In the genomic region with DNA sequence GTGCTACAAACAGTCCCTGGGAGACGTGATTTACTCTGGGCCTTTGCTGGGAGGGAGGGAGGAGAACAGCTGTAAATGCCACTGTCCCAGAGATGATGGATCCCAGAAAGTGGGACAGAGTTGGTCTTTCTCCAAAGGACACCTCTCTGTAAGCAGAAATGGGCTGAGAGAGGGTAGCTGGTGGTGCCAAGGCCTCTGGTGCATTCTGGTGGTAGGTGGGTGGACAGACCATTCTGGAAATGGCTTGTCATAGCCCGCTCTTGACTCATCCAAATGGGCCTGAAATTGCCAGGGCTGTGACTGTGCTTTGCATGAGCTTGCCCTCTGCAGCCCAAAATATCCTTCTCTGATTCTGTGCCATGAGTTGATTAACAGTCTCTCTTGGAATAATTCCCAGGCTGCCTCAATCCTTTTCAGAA, we compare ENCODE assay signal across 15 cellular contexts. TPM values are rescaled to one million over a fixed set of nuclear protein-coding genes. Genes with fewer than 3 reads are reported as not detected.
DNase-seq lines count a peak whose midpoint lies in the region; ATAC-seq and TF ChIP-seq lines count a peak whose summit lies in the region.
"Had no signal": no experiment of that assay in that cellular context is flagged by ENCODE, and none has a peak within 500 bp of the region (broad histone marks: within the 10 kb centered on the region; RNA-seq: fewer than 3 reads in every experiment).

No MANE protein-coding gene starts in this region.

- H4K20me1 ChIP-seq in neural progenitor cell (ENCODE audit: low read depth), result no peaks in the 10 kb centered on the region

- H3K4me3 Mint-ChIP-seq in neural progenitor cell, result no peak overlapping the region
- H3K4me3 Mint-ChIP-seq: immature natural killer cell; nephron; T-helper 1 cell treated with Interleukin-12 subunit alpha and Interleukin-12 subunit beta and Interleukin-4 antibody, amounts not matched to agents 30 μg/mL and 1 μg/mL, for 36 hours had no signal

- ATAC-seq in Right ventricle myocardium superior (ENCODE audit: poor library complexity), result peak; percentile 92
- ATAC-seq in GM19023 (IDR thresholded peaks at IDR 0.05; ENCODE audit: unreplicated experiment), result no peak
- ATAC-seq: PC-3 had no signal

- H3K9ac ChIP-seq in rectal smooth muscle tissue (ENCODE audit: low read length) (no peak overlapping the region), neural progenitor cell (no peak overlapping the region)

- no peaks in the 10 kb centered on the region for H3K9me3 Mint-ChIP-seq in neural progenitor cell
- H3K9me3 Mint-ChIP-seq: nephron; T-helper 1 cell treated with Interleukin-12 subunit alpha and Interleukin-12 subunit beta and Interleukin-4 antibody, amounts not matched to agents 30 μg/mL and 1 μg/mL, for 36 hours had no signal

- H3K27ac Mint-ChIP-seq in neural progenitor cell, result no peak overlapping the region
- H3K27ac Mint-ChIP-seq: immature natural killer cell; nephron; T-helper 1 cell treated with Interleukin-12 subunit alpha and Interleukin-12 subunit beta and Interleukin-4 antibody, amounts not matched to agents 30 μg/mL and 1 μg/mL, for 36 hours had no signal

- H3K27ac ChIP-seq in ascending aorta, result peak overlapping the region; percentile 60 to 75
- peak overlapping the region; percentile 28 for H3K27ac ChIP-seq in rectal smooth muscle tissue (ENCODE audit: low read depth, low read length)
- H3K27ac ChIP-seq in neural progenitor cell, result no peak overlapping the region

- H3K36me3 ChIP-seq in ascending aorta (no peaks in the 10 kb centered on the region), rectal smooth muscle tissue (ENCODE audit: control insufficient read depth, insufficient read depth, low read length) (no peaks in the 10 kb centered on the region), neural progenitor cell (no peaks in the 10 kb centered on the region)

- DNase-seq in EH (ENCODE audit: low read depth) (peak; percentile 38), ascending aorta (ENCODE audit: low spot score in 2 of 2) (peak; percentile 23 to 84), Right ventricle myocardium superior (no peak), neural progenitor cell (ENCODE audit: low spot score) (no peak), NCI-H82 treated with DMSO at 0.1 percent for 48 hours (lab: John Stamatoyannopoulos, UW; ENCODE audit: unreplicated experiment) (no peak)
- no peak for DNase-seq in activated CD4-positive, alpha-beta T cell treated with anti-CD3 and anti-CD28 coated beads for 4 hours
- DNase-seq: activated effector memory CD4-positive, alpha-beta T cell treated with Interleukin-2 at 50 U/mL for 16 hours; central memory CD4-positive, alpha-beta T cell; immature natural killer cell; stimulated activated CD4-positive, alpha-beta T cell treated with anti-CD3 and anti-CD28 coated beads, Interleukin-15, amount 100 ng/mL, for 24 hours had no signal

- H3K4me1 Mint-ChIP-seq in neural progenitor cell, result peaks cover 8% of the 10 kb centered on the region
- H3K4me1 Mint-ChIP-seq: immature natural killer cell had no signal

- H3K79me2 ChIP-seq in neural progenitor cell (ENCODE audit: low read depth), result no peaks in the 10 kb centered on the region

- H3K27me3 ChIP-seq in ascending aorta (no peaks in the 10 kb centered on the region), rectal smooth muscle tissue (ENCODE audit: control insufficient read depth, insufficient read depth, low read length) (no peaks in the 10 kb centered on the region), neural progenitor cell (no peaks in the 10 kb centered on the region)

- peak in 1 of 3 experiments; percentile 5 for TF ChIP-seq CTCF in ascending aorta (IDR thresholded peaks at IDR 0.05)
- TF ChIP-seq CTCF in neural progenitor cell (IDR thresholded peaks at IDR 0.05), result no peak

- intact Hi-C loops in ascending aorta (cut with DNase I), result loop anchor here (5.0 kb wide), 1 partner anchor 67 kb away; the partner anchor contains the start of gene SUSD4
- intact Hi-C loops in Right ventricle myocardium superior (cut with DNase I), result no loop called here

- H3K4me2 ChIP-seq in neural progenitor cell, result no peak overlapping the region

- H3K4me3 ChIP-seq in ascending aorta (no peak overlapping the region), rectal smooth muscle tissue (ENCODE audit: low read length) (no peak overlapping the region), neural progenitor cell (no peak overlapping the region)

- peaks cover 2% of the 10 kb centered on the region for H3K27me3 Mint-ChIP-seq in neural progenitor cell (ENCODE audit: insufficient read depth, low read depth)

- no peaks in the 10 kb centered on the region for H3F3A ChIP-seq in neural progenitor cell (ENCODE audit: low read depth)

- H2AFZ ChIP-seq in neural progenitor cell (replicated peaks), result no peak overlapping the region

- peaks cover 15 to 36% of the 10 kb centered on the region in 2 donors for H3K4me1 ChIP-seq in ascending aorta
- H3K4me1 ChIP-seq in rectal smooth muscle tissue (ENCODE audit: control insufficient read depth, insufficient read depth, low read length), result peaks cover 7% of the 10 kb centered on the region
- H3K4me1 ChIP-seq in neural progenitor cell, result peaks cover 5% of the 10 kb centered on the region

- H3K9me3 ChIP-seq in ascending aorta, result no peaks in the 10 kb centered on the region
- H3K9me3 ChIP-seq in neural progenitor cell (ENCODE audit: low read depth), result no peaks in the 10 kb centered on the region

- H3K36me3 Mint-ChIP-seq in neural progenitor cell, result no peaks in the 10 kb centered on the region
- H3K36me3 Mint-ChIP-seq: immature natural killer cell had no signal

RNA-seq across cellular contexts. Expression of gene CCDC185, which starts 36.1 kb away (rescaled TPM):
- not detected for total RNA-seq in ascending aorta
- total RNA-seq in Right ventricle myocardium superior, result not detected
- not detected in 2 replicates for total RNA-seq in neural progenitor cell (ENCODE audit: low replicate concordance)
- total RNA-seq: PC-3 had no signal

Comparison
In these comparisons a context has a peak if more than half of its experiments do, and no peak if none do; other contexts are left out.
1. DNase-seq: peak in EH (single experiment) and ascending aorta (2 of 2); none in Right ventricle myocardium superior (single experiment), activated CD4-positive, alpha-beta T cell treated with anti-CD3 and anti-CD28 coated beads for 4 hours (0 of 2), neural progenitor cell (single experiment) and NCI-H82 treated with DMSO at 0.1 percent for 48 hours (single experiment).